Comparison of ENCODE assay signal across 11 cellular contexts in genomic region chr7:90579181-90579688, GRCh38.
DNase-seq lines count a peak whose midpoint lies in the region; ATAC-seq, FAIRE-seq and TF ChIP-seq lines count a peak whose summit lies in the region.
"Had no signal": no experiment of that assay in that cellular context is flagged by ENCODE, and none has a peak within 500 bp of the region (broad histone marks: within the 10 kb centered on the region; RNA-seq: fewer than 3 reads in every experiment).

No MANE protein-coding gene starts in this region.

- no peak overlapping the region for H3K4me3 Mint-ChIP-seq in nephron progenitor cell

- H3K4me1 ChIP-seq in adipocyte (ENCODE audit: control insufficient read depth, insufficient read depth, low read length), result peaks cover 12% of the 10 kb centered on the region

- H3K36me3 Mint-ChIP-seq in nephron progenitor cell (ENCODE audit: low read depth), result no peaks in the 10 kb centered on the region

- H3K9me3 ChIP-seq in adipocyte (ENCODE audit: control insufficient read depth, low read length), result no peaks in the 10 kb centered on the region

- no peaks in the 10 kb centered on the region for H3K36me3 ChIP-seq in adipocyte (ENCODE audit: control insufficient read depth, insufficient read depth, low read length, severe bottlenecking)

- peak; percentile 28 to 46 for DNase-seq in NCI-H526 (lab: John Stamatoyannopoulos, UW)
- DNase-seq in NCI-H526 treated with DMSO at 0.1 percent for 48 hours (lab: John Stamatoyannopoulos, UW), result no peak
- peak; percentile 70 for DNase-seq in adipocyte (ENCODE audit: low read depth)
- DNase-seq in iris pigment epithelial cell (ENCODE audit: low read depth), result peak; percentile 89
- peak; percentile 79 for DNase-seq in urothelium cell line (ENCODE audit: low spot score)
- DNase-seq in GF-D8 (lab: John Stamatoyannopoulos, UW), result no peak
- DNase-seq in nephron progenitor cell, result no peak
- DNase-seq: 8988T; effector CD4-positive, alpha-beta T cell had no signal

- no peaks in the 10 kb centered on the region for H3K4me1 Mint-ChIP-seq in nephron progenitor cell

- peak; percentile 65 for FAIRE-seq in urothelium cell line (lab: Jason Lieb, UNC)

- H3K4me3 ChIP-seq in adipocyte (ENCODE audit: low read length), result no peak overlapping the region

- H3K27me3 ChIP-seq in adipocyte (replicated peaks; ENCODE audit: control insufficient read depth, insufficient read depth, low read length), result no peaks in the 10 kb centered on the region

- H3K27ac Mint-ChIP-seq in nephron progenitor cell, result no peak overlapping the region

- no peaks in the 10 kb centered on the region for H3K27me3 Mint-ChIP-seq in nephron progenitor cell (ENCODE audit: low read depth, poor library complexity)

- no peak for TF ChIP-seq CTCF in nephron progenitor cell (IDR thresholded peaks at IDR 0.05)

- ATAC-seq in HG03439 (IDR thresholded peaks at IDR 0.05; ENCODE audit: unreplicated experiment), result no peak

- no peaks in the 10 kb centered on the region for H3K9me3 Mint-ChIP-seq in nephron progenitor cell

- H3K9ac ChIP-seq in adipocyte (ENCODE audit: low read length), result no peak overlapping the region
- H3K9ac ChIP-seq: KMS-11 had no signal

Comparison
In these comparisons a context has a peak if more than half of its experiments do, and no peak if none do; other contexts are left out.
1. DNase-seq: peak in NCI-H526 (2 of 2), adipocyte (single experiment), iris pigment epithelial cell (single experiment) and urothelium cell line (single experiment); none in NCI-H526 treated with DMSO at 0.1 percent for 48 hours (single experiment), GF-D8 (single experiment) and nephron progenitor cell (single experiment).